In genomic region chr2:113242318-113242717, GRCh38 we compare ENCODE assay signal across 22 cellular contexts. TPM values are rescaled to one million over a fixed set of nuclear protein-coding genes. Genes with fewer than 3 reads are reported as not detected.
DNase-seq lines count a peak whose midpoint lies in the region; ATAC-seq and TF ChIP-seq lines count a peak whose summit lies in the region.
"Had no signal": no experiment of that assay in that cellular context is flagged by ENCODE, and none has a peak within 500 bp of the region (broad histone marks: within the 10 kb centered on the region; RNA-seq: fewer than 3 reads in every experiment).

No MANE protein-coding gene starts in this region.

- no peak overlapping the region for H3K4me2 ChIP-seq in fibroblast of lung (ENCODE audit: extremely low read depth, insufficient read depth, low read length)

- H3K4me1 ChIP-seq in fibroblast of lung (ENCODE audit: control insufficient read depth, extremely low read depth, insufficient read depth, low read length) (peaks cover 19% of the 10 kb centered on the region), thyroid gland (peaks cover 63 to 71% of the 10 kb centered on the region in 2 donors)

- ATAC-seq in activated T-cell treated with anti-CD3 and anti-CD28 coated beads, Interleukin-2, amount 50 U/mL, for 72 hours (replicated peaks in 1 of 2), result no peak
- ATAC-seq: left ventricle myocardium superior had no signal

- no peak overlapping the region for H3K9ac ChIP-seq in fibroblast of lung (ENCODE audit: insufficient read depth, low read length)
- H3K9ac ChIP-seq: SK-N-SH had no signal

- H3K27me3 ChIP-seq in fibroblast of lung (ENCODE audit: control insufficient read depth, insufficient read depth, low read length) (no peaks in the 10 kb centered on the region), thyroid gland (no peaks in the 10 kb centered on the region)

- peak overlapping the region; percentile 93 for H3K27ac Mint-ChIP-seq in activated T-cell treated with anti-CD3 and anti-CD28 coated beads, Interleukin-2, amount 50 U/mL, for 24 hours
- no peak overlapping the region for H3K27ac Mint-ChIP-seq in activated T-cell treated with anti-CD3 and anti-CD28 coated beads, Interleukin-2, amount 50 U/mL, for 72 hours
- H3K27ac Mint-ChIP-seq: activated CD4-positive, alpha-beta memory T cell treated with anti-CD3 and anti-CD28 coated beads, Interleukin-2, amount 10 ng/mL, durations not matched to agents 7 days and 5 days had no signal

- TF ChIP-seq POLR2A in thyroid gland (IDR thresholded peaks at IDR 0.05), result no peak

- no peak for DNase-seq in activated T-cell treated with anti-CD3 and anti-CD28 coated beads, Interleukin-2, amount 50 U/mL, for 24 hours
- no peak for DNase-seq in activated T-cell treated with anti-CD3 and anti-CD28 coated beads, Interleukin-2, amount 50 U/mL, for 72 hours
- no peak for DNase-seq in RWPE1 (ENCODE audit: low spot score)
- DNase-seq in fibroblast of lung (ENCODE audit: low read depth in 2 of 2), result no peak
- DNase-seq in thyroid gland, result peak; percentile 55 to 61
- DNase-seq in NCI-H69 (lab: John Stamatoyannopoulos, UW), result no peak
- DNase-seq in SKM-1 (lab: John Stamatoyannopoulos, UW; ENCODE audit: unreplicated experiment), result no peak
- no peak for DNase-seq in iPS-NIHi11 (ENCODE audit: low spot score)
- DNase-seq: 8988T; activated CD4-positive, alpha-beta memory T cell treated with anti-CD3 and anti-CD28 coated beads, Interleukin-2, amount 10 ng/mL, durations not matched to agents 7 days and 5 days; activated CD4-positive, CD25-positive, alpha-beta regulatory T cell; amniotic stem cell; dermis blood vessel endothelial cell; left ventricle myocardium superior; NCI-H1105 treated with DMSO at 0.1 percent for 48 hours; NCI-H2081 treated with DMSO at 0.1 percent for 48 hours; NCI-H446; SK-N-SH; stimulated activated CD4-positive, alpha-beta T cell treated with anti-CD3 and anti-CD28 coated beads, Interleukin-4, amount 100 ng/mL, for 1 hour; stimulated activated naive CD4-positive, alpha-beta T cell had no signal

- WGBS in thyroid gland, 2 donors, result 50 to 61% methylated on average over 4 to 6 of the region's 6 CpGs

- POLR2A ChIA-PET in RWPE1 (lab: Yijun Ruan, JAX; ENCODE audit: low non-redundant PET), result no interaction called here

- H3K9me3 ChIP-seq in fibroblast of lung (ENCODE audit: control insufficient read depth, insufficient read depth, low read depth, low read length) (no peaks in the 10 kb centered on the region), thyroid gland (no peaks in the 10 kb centered on the region)
- H3K9me3 ChIP-seq: neutrophil, SK-N-SH had no signal

- H3K36me3 ChIP-seq in fibroblast of lung (ENCODE audit: control insufficient read depth, insufficient read depth, low read length) (no peaks in the 10 kb centered on the region), thyroid gland (peaks cover 78 to 95% of the 10 kb centered on the region in 2 donors)
- H3K36me3 ChIP-seq: neutrophil had no signal

- TF ChIP-seq CTCF in RWPE1 (conservative IDR thresholded peaks at IDR 0.05; ENCODE audit: low read depth) (no peak), fibroblast of lung (conservative IDR thresholded peaks at IDR 0.05 in 1 of 2, IDR thresholded peaks at IDR 0.05 in 1 of 2; ENCODE audit: low read depth in 1 of 2, low read length in 2 of 2) (no peak), thyroid gland (IDR thresholded peaks at IDR 0.05) (no peak)

- intact Hi-C loops in thyroid gland (cut with DNase I), result no loop called here

- no peaks in the 10 kb centered on the region for H3K79me2 ChIP-seq in fibroblast of lung (ENCODE audit: control insufficient read depth, insufficient read depth, low read length)

- no peaks in the 10 kb centered on the region for H3K27me3 Mint-ChIP-seq in activated T-cell treated with anti-CD3 and anti-CD28 coated beads, Interleukin-2, amount 50 U/mL, for 24 hours
- H3K27me3 Mint-ChIP-seq in activated T-cell treated with anti-CD3 and anti-CD28 coated beads, Interleukin-2, amount 50 U/mL, for 72 hours (ENCODE audit: low read depth), result no peaks in the 10 kb centered on the region
- H3K27me3 Mint-ChIP-seq: activated CD4-positive, alpha-beta memory T cell treated with anti-CD3 and anti-CD28 coated beads, Interleukin-2, amount 10 ng/mL, durations not matched to agents 7 days and 5 days had no signal

- H3K4me1 Mint-ChIP-seq in activated T-cell treated with anti-CD3 and anti-CD28 coated beads, Interleukin-2, amount 50 U/mL, for 24 hours (ENCODE audit: low read depth), result peaks cover 51% of the 10 kb centered on the region
- peaks cover 22% of the 10 kb centered on the region for H3K4me1 Mint-ChIP-seq in activated T-cell treated with anti-CD3 and anti-CD28 coated beads, Interleukin-2, amount 50 U/mL, for 72 hours (ENCODE audit: low read depth)

- no peak overlapping the region for H3K4me3 ChIP-seq in fibroblast of lung (replicated peaks in 1 of 4; ENCODE audit: control extremely low read depth in 1 of 4, insufficient read depth in 1 of 4, low read depth in 3 of 4, low read length in 4 of 4)
- no peak overlapping the region for H3K4me3 ChIP-seq in thyroid gland (replicated peaks in 1 of 3)

- H3K36me3 Mint-ChIP-seq in activated T-cell treated with anti-CD3 and anti-CD28 coated beads, Interleukin-2, amount 50 U/mL, for 24 hours (ENCODE audit: low read depth), result peaks cover 33% of the 10 kb centered on the region
- peaks cover 0 to 2% of the 10 kb centered on the region in 2 donors for H3K36me3 Mint-ChIP-seq in activated T-cell treated with anti-CD3 and anti-CD28 coated beads, Interleukin-2, amount 50 U/mL, for 72 hours (ENCODE audit: insufficient read depth in 2 of 2)

- peak overlapping the region; percentile 98 for H3K27ac ChIP-seq in RWPE1
- H3K27ac ChIP-seq in fibroblast of lung (ENCODE audit: insufficient read depth, low read length), result peak overlapping the region; percentile 90
- H3K27ac ChIP-seq in thyroid gland, result peak overlapping the region; percentile 53 to 83 (median 67)
- H3K27ac ChIP-seq: neutrophil had no signal

- no peak overlapping the region for H2AFZ ChIP-seq in fibroblast of lung (ENCODE audit: low read length)

- no peaks in the 10 kb centered on the region for H3K9me3 Mint-ChIP-seq in activated T-cell treated with anti-CD3 and anti-CD28 coated beads, Interleukin-2, amount 50 U/mL, for 24 hours
- H3K9me3 Mint-ChIP-seq in activated T-cell treated with anti-CD3 and anti-CD28 coated beads, Interleukin-2, amount 50 U/mL, for 72 hours, result no peaks in the 10 kb centered on the region
- H3K9me3 Mint-ChIP-seq: activated CD4-positive, alpha-beta memory T cell treated with anti-CD3 and anti-CD28 coated beads, Interleukin-2, amount 10 ng/mL, durations not matched to agents 7 days and 5 days had no signal

- no peaks in the 10 kb centered on the region for H4K20me1 ChIP-seq in fibroblast of lung (ENCODE audit: control insufficient read depth, extremely low read depth, insufficient read depth, low read length)

- CTCF ChIA-PET in RWPE1 (lab: Yijun Ruan, JAX), result no interaction called here

- no peak overlapping the region for H3K4me3 Mint-ChIP-seq in activated T-cell treated with anti-CD3 and anti-CD28 coated beads, Interleukin-2, amount 50 U/mL, for 24 hours
- H3K4me3 Mint-ChIP-seq in activated T-cell treated with anti-CD3 and anti-CD28 coated beads, Interleukin-2, amount 50 U/mL, for 72 hours, result no peak overlapping the region
- H3K4me3 Mint-ChIP-seq: activated CD4-positive, alpha-beta memory T cell treated with anti-CD3 and anti-CD28 coated beads, Interleukin-2, amount 10 ng/mL, durations not matched to agents 7 days and 5 days had no signal

RNA-seq across cellular contexts. Expression of gene PAX8, which starts 36.4 kb away (rescaled TPM):
- total RNA-seq in activated T-cell treated with anti-CD3 and anti-CD28 coated beads, Interleukin-2, amount 50 U/mL, for 72 hours, result 1 to 10 TPM; 3.0 to 4.3 TPM
- total RNA-seq in fibroblast of lung (0.50 and 0.51 TPM in 2 replicates), thyroid gland (1,000 to 10,000 TPM; 1,318 to 2,156 (median 1,767) TPM)
- 0.26 and 0.28 TPM in 2 replicates for polyA plus RNA-seq in fibroblast of lung
- polyA plus RNA-seq in fibroblast of lung (2012), result 0.63 and 1.9 TPM in 2 replicates
- polyA minus RNA-seq in fibroblast of lung (ENCODE audit: low replicate concordance), result 0.52 and 2.3 TPM in 2 replicates
- total RNA-seq: H1 had no signal

Comparison
In these comparisons a context has a peak if more than half of its experiments do, and no peak if none do; other contexts are left out.
1. DNase-seq: peak in thyroid gland (2 of 2); none in activated T-cell treated with anti-CD3 and anti-CD28 coated beads, Interleukin-2, amount 50 U/mL, for 24 hours (single experiment), activated T-cell treated with anti-CD3 and anti-CD28 coated beads, Interleukin-2, amount 50 U/mL, for 72 hours (0 of 2), RWPE1 (single experiment), fibroblast of lung (0 of 2), NCI-H69 (single experiment), SKM-1 (single experiment) and iPS-NIHi11 (single experiment).
2. RNA of gene PAX8, which starts 36.4 kb away (total RNA-seq): 1,318 to 2,156 TPM in thyroid gland; 3.0 to 4.3 TPM in activated T-cell treated with anti-CD3 and anti-CD28 coated beads, Interleukin-2, amount 50 U/mL, for 72 hours and 0.50 to 0.51 TPM in fibroblast of lung; every median in the first group is over 100 times any median in the second.
3. Peak in every context shown above with its lines, with median percentiles within 50 percentile points of each other: H3K27ac ChIP-seq.